In the genomic region with DNA sequence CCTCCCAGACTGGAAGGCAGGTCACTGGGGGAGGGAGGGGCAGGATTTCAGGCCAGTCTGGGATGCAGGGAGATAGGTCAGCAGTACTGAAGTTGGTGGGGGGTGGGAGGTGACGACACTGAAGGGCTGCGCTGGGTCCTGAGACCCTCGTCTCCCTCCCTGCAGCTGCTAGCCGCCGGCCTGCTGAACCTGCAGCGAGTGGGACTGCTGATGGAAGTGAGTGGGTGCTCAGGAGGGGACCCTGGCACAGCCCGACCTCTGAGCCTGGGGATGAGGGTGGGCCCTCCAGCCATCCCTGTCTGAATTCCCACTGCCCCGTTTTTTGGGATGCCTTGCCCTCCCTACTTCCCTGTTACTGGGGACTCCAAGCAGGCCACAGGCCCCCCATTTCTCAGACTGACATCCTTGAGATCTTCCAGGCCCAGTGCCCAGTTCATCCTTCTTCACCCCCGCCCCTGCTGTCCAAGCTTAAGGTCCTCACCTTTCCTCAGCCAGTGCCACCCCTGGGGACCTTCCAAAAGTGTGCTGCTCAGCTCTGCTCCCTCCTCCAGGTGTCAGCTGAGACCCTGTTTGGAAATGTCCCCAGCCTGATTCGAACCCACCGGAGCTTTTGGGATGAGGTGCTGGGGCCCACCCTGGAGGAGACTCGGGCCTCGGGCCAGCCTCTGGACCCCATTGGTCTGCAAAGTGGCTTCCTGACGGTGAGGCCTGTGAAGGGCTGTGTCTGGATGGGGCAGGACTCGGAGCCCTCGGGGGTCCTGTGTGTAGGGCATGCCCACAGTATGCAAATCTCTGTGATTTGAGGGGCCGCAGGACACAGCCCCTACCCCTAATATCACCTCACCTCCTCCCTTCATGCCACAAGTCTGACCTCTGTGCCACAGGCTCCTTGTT, we compare ENCODE assay signal across 26 cellular contexts. TPM values are rescaled to one million over a fixed set of nuclear protein-coding genes. Genes with fewer than 3 reads are reported as not detected.
"Had no signal": no experiment of that assay in that cellular context is flagged by ENCODE, and none has a peak within 500 bp of the region (broad histone marks: within the 10 kb centered on the region; RNA-seq: fewer than 3 reads in every experiment).

No MANE protein-coding gene starts in this region.

- H3K4me2 ChIP-seq: neural progenitor cell had no signal

- H3K36me3 Mint-ChIP-seq: natural killer cell treated with Interleukin-12 subunit alpha and Interleukin-12 subunit beta and Interleukin-15 and Interleukin-18, amount 100 ng/mL, for 72 hours; neural progenitor cell had no signal

- H3K9me3 ChIP-seq: colonic mucosa, heart right ventricle, left ventricle myocardium inferior, lower lobe of right lung, psoas muscle, right lobe of liver, tibial artery had no signal

- H3K4me1 ChIP-seq: psoas muscle had no signal

- H3K36me3 ChIP-seq: colonic mucosa, heart right ventricle, left ventricle myocardium inferior, lower lobe of right lung, neural progenitor cell, right lobe of liver, tibial artery had no signal

- H3K4me3 Mint-ChIP-seq: natural killer cell treated with Interleukin-12 subunit alpha and Interleukin-12 subunit beta and Interleukin-15 and Interleukin-18, amount 100 ng/mL, for 72 hours; neural progenitor cell; stimulated activated effector memory CD8-positive, alpha-beta T cell treated with anti-CD3 and anti-CD28 coated beads, Interleukin-12 subunit alpha, Interleukin-12 subunit beta, amount 100 ng/mL, for 72 hours had no signal

- H3K27ac Mint-ChIP-seq: natural killer cell treated with Interleukin-12 subunit alpha and Interleukin-12 subunit beta and Interleukin-15 and Interleukin-18, amount 100 ng/mL, for 72 hours; neural progenitor cell had no signal

- H2AFZ ChIP-seq: neural progenitor cell had no signal

- ATAC-seq: esophagus mucosa; heart right ventricle; lower lobe of right lung; natural killer cell treated with Interleukin-12 subunit alpha and Interleukin-12 subunit beta and Interleukin-15 and Interleukin-18, amount 100 ng/mL, for 72 hours; right lobe of liver; stimulated activated effector memory CD8-positive, alpha-beta T cell treated with anti-CD3 and anti-CD28 coated beads, Interleukin-12 subunit alpha, Interleukin-12 subunit beta, amount 100 ng/mL, for 72 hours; stimulated activated naive CD8-positive, alpha-beta T cell treated with anti-CD3 and anti-CD28 coated beads, Interleukin-15, Interleukin-2, amounts not matched to agents 100 U/mL and 50 U/mL, for 24 hours had no signal

- FAIRE-seq: endometrium, frontal cortex had no signal

- H3K27ac ChIP-seq: colonic mucosa, heart right ventricle, left ventricle myocardium inferior, lower lobe of right lung, neural progenitor cell, psoas muscle, right lobe of liver, tibial artery had no signal

- H3K9me3 Mint-ChIP-seq: natural killer cell treated with Interleukin-12 subunit alpha and Interleukin-12 subunit beta and Interleukin-15 and Interleukin-18, amount 100 ng/mL, for 72 hours; neural progenitor cell; stimulated activated effector memory CD8-positive, alpha-beta T cell treated with anti-CD3 and anti-CD28 coated beads, Interleukin-12 subunit alpha, Interleukin-12 subunit beta, amount 100 ng/mL, for 72 hours had no signal

- H3K27me3 ChIP-seq: colonic mucosa, right lobe of liver had no signal

- H3K4me3 ChIP-seq: colonic mucosa, heart right ventricle, left ventricle myocardium inferior, lower lobe of right lung, neural progenitor cell, psoas muscle, right lobe of liver, tibial artery had no signal

- DNase-seq: colonic mucosa; effector CD8-positive, alpha-beta T cell; heart right ventricle; hypothalamus; left ventricle myocardium inferior; lower lobe of right lung; mesenchymal stem cell; midbrain; occipital lobe; psoas muscle; retina; stimulated activated CD4-positive, alpha-beta T cell treated with anti-CD3 and anti-CD28 coated beads, Interleukin-4, amount 100 ng/mL, for 1 hour; stimulated activated CD8-positive, alpha-beta memory T cell treated with anti-CD3 and anti-CD28 coated beads, Interleukin-4, amount 100 ng/mL, for 48 hours; stimulated activated naive CD8-positive, alpha-beta T cell treated with anti-CD3 and anti-CD28 coated beads, Interleukin-15, Interleukin-2, amounts not matched to agents 100 U/mL and 50 U/mL, for 24 hours; tibial artery had no signal

- H3K9ac ChIP-seq: neural progenitor cell had no signal

RNA-seq across cellular contexts. Expression of a gene that starts 5.5 kb away (rescaled TPM):
- total RNA-seq: dermis microvascular lymphatic vessel endothelial cell; glomerular endothelial cell; natural killer cell treated with Interleukin-12 subunit alpha and Interleukin-12 subunit beta and Interleukin-15 and Interleukin-18, amount 100 ng/mL, for 72 hours; occipital lobe; psoas muscle; temporal lobe had no signal

RNA-seq across cellular contexts. Expression of a gene that starts 59.4 kb away (rescaled TPM):
- total RNA-seq: cerebellum; frontal cortex; glomerular endothelial cell; natural killer cell treated with Interleukin-12 subunit alpha and Interleukin-12 subunit beta and Interleukin-15 and Interleukin-18, amount 100 ng/mL, for 72 hours; occipital lobe; temporal lobe had no signal
